In genomic region chr2:49901202-49901865, GRCh38 we compare ENCODE assay signal across 17 cellular contexts.
DNase-seq lines count a peak whose midpoint lies in the region; ATAC-seq, FAIRE-seq and TF ChIP-seq lines count a peak whose summit lies in the region.
"Had no signal": no experiment of that assay in that cellular context is flagged by ENCODE, and none has a peak within 500 bp of the region (broad histone marks: within the 10 kb centered on the region; RNA-seq: fewer than 3 reads in every experiment).

No MANE protein-coding gene starts in this region.

- H4K91ac ChIP-seq in neuronal stem cell (ENCODE audit: low read depth, low read length, poor library complexity) = no peak overlapping the region

- TF ChIP-seq EP300 in K562 (IDR thresholded peaks at IDR 0.05; ENCODE audit: low read length) = no peak

- in situ Hi-C loops in K562 (cut with MboI) (no loop called here), brain microvascular endothelial cell (cut with HindIII; ENCODE audit: low pct_ligation_motif_present, low sequenced_read_pairs) (no loop called here)

- H2BK12ac ChIP-seq in neuronal stem cell (ENCODE audit: low read length) = no peak overlapping the region

- H3K9me3 ChIP-seq in K562 (replicated peaks; ENCODE audit: control insufficient read depth, insufficient read depth, low read depth, low read length) = no peaks in the 10 kb centered on the region
- peaks cover 0 to 3% of the 10 kb centered on the region in 2 donors for H3K9me3 ChIP-seq in neuronal stem cell (replicated peaks in 1 of 2; ENCODE audit: control insufficient read depth in 2 of 2, insufficient read depth in 1 of 2, low read depth in 1 of 2, low read length in 2 of 2)
- H3K9me3 ChIP-seq: BLaER1 treated with 17β-estradiol and CSF1 and Interleukin-3, amounts not matched to agents 10 nM and 100 nM; SK-N-SH had no signal

- H3K18ac ChIP-seq in neuronal stem cell (ENCODE audit: low read length) = no peak overlapping the region

- peak overlapping the region; percentile 30; the same call in 1 of the 2 replicates for H3K4me2 ChIP-seq in KMS-11
- no peak overlapping the region for H3K4me2 ChIP-seq in K562 (ENCODE audit: insufficient read depth, low read length)
- H3K4me2 ChIP-seq in neuronal stem cell (ENCODE audit: insufficient read depth, low read length, poor library complexity, severe bottlenecking) = no peak overlapping the region
- H3K4me2 ChIP-seq: BLaER1 treated with 17β-estradiol and CSF1 and Interleukin-3, amounts not matched to agents 10 nM and 100 nM; SK-N-SH had no signal

- H3K4me1 ChIP-seq in KMS-11 (ENCODE audit: low read depth, poor library complexity, severe bottlenecking) (peaks cover 27% of the 10 kb centered on the region), K562 (replicated peaks in 1 of 2; ENCODE audit: control insufficient read depth in 2 of 2, insufficient read depth in 2 of 2, low read length in 2 of 2) (no peaks in the 10 kb centered on the region), neuronal stem cell (ENCODE audit: control insufficient read depth in 2 of 2, insufficient read depth in 1 of 2, low read depth in 1 of 2, low read length in 2 of 2) (peaks cover 0 to 2% of the 10 kb centered on the region in 2 donors)
- H3K4me1 ChIP-seq: BLaER1 treated with 17β-estradiol and CSF1 and Interleukin-3, amounts not matched to agents 10 nM and 100 nM had no signal

- H4K20me1 ChIP-seq in KMS-11 (ENCODE audit: insufficient read depth) (no peaks in the 10 kb centered on the region), K562 (replicated peaks; ENCODE audit: control insufficient read depth, insufficient read depth, low read length) (no peaks in the 10 kb centered on the region)
- H4K20me1 ChIP-seq: BLaER1 treated with 17β-estradiol and CSF1 and Interleukin-3, amounts not matched to agents 10 nM and 100 nM had no signal

- H3K4me3 ChIP-seq in KMS-11 (IDR thresholded peaks at IDR 0.05; ENCODE audit: insufficient read depth, low read depth, low read length) (no peak overlapping the region), K562 (no peak overlapping the region), neuronal stem cell (ENCODE audit: low read length in 2 of 2) (no peak overlapping the region), brain microvascular endothelial cell (ENCODE audit: low read depth, low read length) (no peak overlapping the region)
- H3K4me3 ChIP-seq: BLaER1 treated with 17β-estradiol and CSF1 and Interleukin-3, amounts not matched to agents 10 nM and 100 nM had no signal

- no peaks in the 10 kb centered on the region for H3K79me1 ChIP-seq in neuronal stem cell (ENCODE audit: low read depth, low read length)

- H2BK15ac ChIP-seq in neuronal stem cell (ENCODE audit: low read length) = no peak overlapping the region

- H3K4ac ChIP-seq in neuronal stem cell (ENCODE audit: low read length) = no peak overlapping the region

- CTCF ChIA-PET in K562 (lab: Yijun Ruan, JAX; ENCODE audit: low intra/inter-chr PET ratio) = no interaction called here

- H3K23ac ChIP-seq in neuronal stem cell (ENCODE audit: low read depth, low read length, poor library complexity) = no peak overlapping the region

- FAIRE-seq in K562 (lab: Jason Lieb, UNC) = no peak
- FAIRE-seq: G401.6, GM18507 had no signal

- DNase-seq in DMS79 treated with DMSO at 0.1 percent for 48 hours (lab: John Stamatoyannopoulos, UW) (peak; percentile 99), K562 (ENCODE audit: extremely low read depth in 1 of 4, low spot score in 3 of 4) (no peak), neuronal stem cell (ENCODE audit: low spot score) (no peak), brain microvascular endothelial cell (no peak), anterior cingulate cortex (lab: John Stamatoyannopoulos, UW) (no peak)
- no peak for DNase-seq in stimulated activated CD4-positive, alpha-beta T cell treated with anti-CD3 and anti-CD28 coated beads, Interleukin-4, amount 100 ng/mL, for 4 hours
- DNase-seq: CD8-positive, alpha-beta T cell; GOT3; NCI-H1092 treated with DMSO at 0.1 percent for 48 hours; NCI-H1436 treated with DMSO at 0.1 percent for 48 hours; NCI-H2029 treated with DMSO at 0.1 percent for 48 hours; SHP77; SK-N-SH had no signal

- H3K9me1 ChIP-seq in K562 (ENCODE audit: control insufficient read depth, insufficient read depth, low read length) = no peaks in the 10 kb centered on the region

- no peak overlapping the region for H3K14ac ChIP-seq in neuronal stem cell (ENCODE audit: low read length)

- H2BK5ac ChIP-seq in neuronal stem cell (ENCODE audit: low read length) = no peak overlapping the region

- WGBS in K562 (ENCODE audit: insufficient coverage, low coverage, missing lambda C conversion rate) = 0% methylated on average over 1 of the region's 1 CpG
- WGBS in neuronal stem cell (ENCODE audit: extremely low coverage in 2 of 2, insufficient read length in 2 of 2, insufficient replicate concordance in 1 of 2), 2 donors = no CpG with 5 or more reads among the region's 1 CpG

- H3K27me3 ChIP-seq in KMS-11 (ENCODE audit: insufficient read depth, low read depth) (no peaks in the 10 kb centered on the region), K562 (ENCODE audit: control insufficient read depth in 2 of 2, insufficient read depth in 2 of 2, low read length in 2 of 2) (no peaks in the 10 kb centered on the region), neuronal stem cell (ENCODE audit: control insufficient read depth in 3 of 3, insufficient read depth in 3 of 3, low read depth in 1 of 3, low read length in 3 of 3) (no peaks in the 10 kb centered on the region), brain microvascular endothelial cell (replicated peaks) (no peaks in the 10 kb centered on the region)
- H3K27me3 ChIP-seq: BLaER1 treated with 17β-estradiol and CSF1 and Interleukin-3, amounts not matched to agents 10 nM and 100 nM had no signal

- no peak for TF ChIP-seq POLR2A in K562 (conservative IDR thresholded peaks at IDR 0.05)

- no peak overlapping the region for H4K8ac ChIP-seq in neuronal stem cell (ENCODE audit: low read depth, low read length)

- H2AFZ ChIP-seq in KMS-11 (ENCODE audit: low read depth) (no peak overlapping the region), K562 (ENCODE audit: low read depth, low read length) (no peak overlapping the region), neuronal stem cell (ENCODE audit: low read length) (peak overlapping the region; percentile 67)

- no peak overlapping the region for H2BK120ac ChIP-seq in neuronal stem cell (ENCODE audit: low read depth, low read length)

- H3K36me3 ChIP-seq in KMS-11 (ENCODE audit: insufficient read depth) (no peaks in the 10 kb centered on the region), K562 (ENCODE audit: control insufficient read depth, insufficient read depth, low read length) (no peaks in the 10 kb centered on the region), neuronal stem cell (replicated peaks in 1 of 2; ENCODE audit: control insufficient read depth in 2 of 2, insufficient read depth in 2 of 2, low read length in 2 of 2) (no peaks in the 10 kb centered on the region), brain microvascular endothelial cell (replicated peaks) (no peaks in the 10 kb centered on the region)
- H3K36me3 ChIP-seq: BLaER1 treated with 17β-estradiol and CSF1 and Interleukin-3, amounts not matched to agents 10 nM and 100 nM had no signal

- ATAC-seq in K562 = no peak
- ATAC-seq: CD8-positive, alpha-beta T cell had no signal

- H2AK5ac ChIP-seq in neuronal stem cell (ENCODE audit: low read depth, low read length) = no peak overlapping the region

- BruUV-seq in K562 (replicated peaks; lab: Mats Ljungman, UMichigan) = no TSS peak

- H3K79me2 ChIP-seq in KMS-11 (ENCODE audit: insufficient read depth, low read depth) = no peaks in the 10 kb centered on the region
- no peaks in the 10 kb centered on the region for H3K79me2 ChIP-seq in K562 (ENCODE audit: control insufficient read depth, insufficient read depth, low read length)

- H3K9ac ChIP-seq in KMS-11 (no peak overlapping the region), K562 (ENCODE audit: insufficient read depth in 1 of 2, low read depth in 2 of 2, low read length in 2 of 2) (no peak overlapping the region), neuronal stem cell (ENCODE audit: low read depth, low read length, poor library complexity) (no peak overlapping the region)
- H3K9ac ChIP-seq: BLaER1 treated with 17β-estradiol and CSF1 and Interleukin-3, amounts not matched to agents 10 nM and 100 nM; SK-N-SH had no signal

- intact Hi-C loops in K562 (cut with micrococcal nuclease) = no loop called here

- TF ChIP-seq CTCF in KMS-11 (conservative IDR thresholded peaks at IDR 0.05; ENCODE audit: low read depth, low read length) = no peak
- no peak for TF ChIP-seq CTCF in K562 (IDR thresholded peaks at IDR 0.05 in 2 of 3, conservative IDR thresholded peaks at IDR 0.05 in 1 of 3; ENCODE audit: insufficient read depth in 2 of 3, low read depth in 1 of 3, low read length in 3 of 3)
- no peak for TF ChIP-seq CTCF in brain microvascular endothelial cell (IDR thresholded peaks at IDR 0.05; ENCODE audit: low read depth, low read length, missing control alignments)

- TF ChIP-seq RAD21 in K562 (CRISPR knock-in tag; conservative IDR thresholded peaks at IDR 0.05 in 1 of 2, IDR thresholded peaks at IDR 0.05 in 1 of 2) = no peak

- POLR2A ChIA-PET in K562 (lab: Yijun Ruan, JAX) = no interaction called here

- H3K27ac ChIP-seq in KMS-11 (no peak overlapping the region), K562 (ENCODE audit: extremely low read depth, low read depth, low read length) (no peak overlapping the region), neuronal stem cell (replicated peaks; ENCODE audit: low read length) (no peak overlapping the region), brain microvascular endothelial cell (no peak overlapping the region)
- H3K27ac ChIP-seq: BLaER1 treated with 17β-estradiol and CSF1 and Interleukin-3, amounts not matched to agents 10 nM and 100 nM had no signal

TF ChIP-seq in K562, 482 proteins besides CTCF, POLR2A, EP300 and RAD21:
- TF ChIP-seq ZBTB26 (CRISPR knock-in tag; IDR thresholded peaks at IDR 0.05) = no peak
- TF ChIP-seq MAFG (tag; conservative IDR thresholded peaks at IDR 0.05) = peak; percentile 86
- peak; percentile 76 for TF ChIP-seq ZNF316 (IDR thresholded peaks at IDR 0.05)
- peak; percentile 91 for TF ChIP-seq MAFF (IDR thresholded peaks at IDR 0.05; ENCODE audit: low read length)
- TF ChIP-seq EWSR1 (IDR thresholded peaks at IDR 0.05; ENCODE audit: borderline replicate concordance, low read depth, partially characterized antibody) = no peak
- peak; percentile 58 for TF ChIP-seq C11orf30 (IDR thresholded peaks at IDR 0.05; ENCODE audit: low read depth)
- TF ChIP-seq SMARCA4 (IDR thresholded peaks at IDR 0.05) = no peak
- TF ChIP-seq ZNF133 (CRISPR knock-in tag; IDR thresholded peaks at IDR 0.05) = no peak
- peak; percentile 93 for TF ChIP-seq MAFK (IDR thresholded peaks at IDR 0.05; ENCODE audit: low read length)
